Comparison of ENCODE assay signal across 14 cellular contexts in the genomic region with DNA sequence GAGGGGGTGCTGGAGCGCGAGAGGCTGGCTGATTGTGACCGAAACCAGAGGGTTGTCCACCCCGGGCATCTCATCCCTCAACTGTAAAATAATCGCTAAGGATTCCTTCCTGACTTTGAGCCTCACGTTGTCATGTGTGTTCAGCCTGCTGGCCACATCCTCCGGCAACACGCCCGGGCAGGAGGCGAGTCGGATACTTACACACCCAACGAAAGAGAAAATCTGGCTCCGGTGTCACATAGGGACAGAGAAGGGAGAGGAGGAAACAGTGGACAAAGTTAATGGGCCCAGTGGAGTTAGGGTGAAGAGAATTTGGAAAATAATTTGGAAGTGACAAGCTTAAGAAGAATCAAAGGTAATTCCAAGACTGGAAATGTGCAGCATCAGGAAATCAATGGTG. TPM values are rescaled to one million over a fixed set of nuclear protein-coding genes. Genes with fewer than 3 reads are reported as not detected.
DNase-seq lines count a peak whose midpoint lies in the region; ATAC-seq and TF ChIP-seq lines count a peak whose summit lies in the region.
"Had no signal": no experiment of that assay in that cellular context is flagged by ENCODE, and none has a peak within 500 bp of the region (broad histone marks: within the 10 kb centered on the region; RNA-seq: fewer than 3 reads in every experiment).

No MANE protein-coding gene starts in this region.

- H3K4me3 Mint-ChIP-seq in activated T-cell treated with anti-CD3 and anti-CD28 coated beads, Interleukin-2, amount 50 U/mL, for 24 hours = peak overlapping the region; percentile 48
- peak overlapping the region; percentile 64 for H3K4me3 Mint-ChIP-seq in activated CD4-positive, alpha-beta memory T cell treated with anti-CD3 and anti-CD28 coated beads, Interleukin-2, amount 10 ng/mL, durations not matched to agents 7 days and 5 days
- peak overlapping the region; percentile 71 to 84 (median 73) for H3K4me3 Mint-ChIP-seq in immature natural killer cell
- peak overlapping the region; percentile 73 for H3K4me3 Mint-ChIP-seq in stimulated activated effector memory CD8-positive, alpha-beta T cell treated with anti-CD3 and anti-CD28 coated beads, Interleukin-12 subunit alpha, Interleukin-12 subunit beta, amount 100 ng/mL, for 72 hours

- H3K36me3 Mint-ChIP-seq in activated T-cell treated with anti-CD3 and anti-CD28 coated beads, Interleukin-2, amount 50 U/mL, for 24 hours (ENCODE audit: low read depth) = no peaks in the 10 kb centered on the region
- H3K36me3 Mint-ChIP-seq in activated CD4-positive, alpha-beta memory T cell treated with anti-CD3 and anti-CD28 coated beads, Interleukin-2, amount 10 ng/mL, durations not matched to agents 7 days and 5 days (ENCODE audit: low read depth) = peaks cover 10% of the 10 kb centered on the region
- H3K36me3 Mint-ChIP-seq in immature natural killer cell = peaks cover 0 to 6% (median 0%) of the 10 kb centered on the region in 3 donors
- H3K36me3 Mint-ChIP-seq in stimulated activated effector memory CD8-positive, alpha-beta T cell treated with anti-CD3 and anti-CD28 coated beads, Interleukin-12 subunit alpha, Interleukin-12 subunit beta, amount 100 ng/mL, for 72 hours = no peaks in the 10 kb centered on the region

- H3K4me1 Mint-ChIP-seq in activated T-cell treated with anti-CD3 and anti-CD28 coated beads, Interleukin-2, amount 50 U/mL, for 24 hours (ENCODE audit: low read depth) = peaks cover 25% of the 10 kb centered on the region
- H3K4me1 Mint-ChIP-seq in activated CD4-positive, alpha-beta memory T cell treated with anti-CD3 and anti-CD28 coated beads, Interleukin-2, amount 10 ng/mL, durations not matched to agents 7 days and 5 days = peaks cover 30% of the 10 kb centered on the region
- H3K4me1 Mint-ChIP-seq in immature natural killer cell = peaks cover 16 to 19% of the 10 kb centered on the region in 2 donors
- peaks cover 16% of the 10 kb centered on the region for H3K4me1 Mint-ChIP-seq in stimulated activated effector memory CD8-positive, alpha-beta T cell treated with anti-CD3 and anti-CD28 coated beads, Interleukin-12 subunit alpha, Interleukin-12 subunit beta, amount 100 ng/mL, for 72 hours

- CTCF ChIA-PET in activated CD4-positive, alpha-beta memory T cell treated with anti-CD3 and anti-CD28 coated beads, Interleukin-2, amount 10 ng/mL, durations not matched to agents 7 days and 5 days (lab: Charles Lee) = interaction anchor here (1.3 kb wide), 1 partner anchor 34 kb away, joined by 4 read pairs; the partner anchor contains the start of genes CCDC142 and TTC31

- no peak overlapping the region for H3K27ac ChIP-seq in dorsolateral prefrontal cortex

- DNase-seq in activated T-cell treated with anti-CD3 and anti-CD28 coated beads, Interleukin-2, amount 50 U/mL, for 24 hours = no peak
- DNase-seq in activated T-cell treated with anti-CD3 and anti-CD28 coated beads for 4 hours (no peak), immature natural killer cell (no peak), dorsolateral prefrontal cortex (no peak)
- no peak for DNase-seq in activated CD4-positive, alpha-beta memory T cell treated with anti-CD3 and anti-CD28 coated beads, Interleukin-2, amount 10 ng/mL, durations not matched to agents 7 days and 5 days
- DNase-seq in stimulated activated effector memory CD8-positive, alpha-beta T cell treated with anti-CD3 and anti-CD28 coated beads, Interleukin-12 subunit alpha, Interleukin-12 subunit beta, amount 100 ng/mL, for 72 hours (ENCODE audit: low spot score in 2 of 2) = no peak
- DNase-seq: ACHN, NCI-H146, occipital lobe had no signal

- no peak for TF ChIP-seq CTCF in dorsolateral prefrontal cortex (IDR thresholded peaks at IDR 0.05 in 54 of 56, conservative IDR thresholded peaks at IDR 0.05 in 2 of 56; ENCODE audit: low read depth in 1 of 56, partially characterized antibody in 56 of 56)

- H3K9me3 Mint-ChIP-seq in activated T-cell treated with anti-CD3 and anti-CD28 coated beads, Interleukin-2, amount 50 U/mL, for 24 hours = no peaks in the 10 kb centered on the region
- H3K9me3 Mint-ChIP-seq in activated CD4-positive, alpha-beta memory T cell treated with anti-CD3 and anti-CD28 coated beads, Interleukin-2, amount 10 ng/mL, durations not matched to agents 7 days and 5 days = no peaks in the 10 kb centered on the region
- H3K9me3 Mint-ChIP-seq in immature natural killer cell = peaks cover 0 to 4% (median 0%) of the 10 kb centered on the region in 6 donors
- no peaks in the 10 kb centered on the region for H3K9me3 Mint-ChIP-seq in stimulated activated effector memory CD8-positive, alpha-beta T cell treated with anti-CD3 and anti-CD28 coated beads, Interleukin-12 subunit alpha, Interleukin-12 subunit beta, amount 100 ng/mL, for 72 hours

- POLR2A ChIA-PET in activated CD4-positive, alpha-beta memory T cell treated with anti-CD3 and anti-CD28 coated beads, Interleukin-2, amount 10 ng/mL, durations not matched to agents 7 days and 5 days (lab: Charles Lee) = interaction anchor here (0.7 to 6.9 kb wide), 9 partner anchors 8 to 73 kb away, joined by 3 to 64 read pairs (median 11); partner anchors contain the start of genes AUP1, CCDC142, HTRA2 and LBX2

- H3K27me3 ChIP-seq in dorsolateral prefrontal cortex = peaks cover 0 to 91% (median 77%) of the 10 kb centered on the region in 45 donors

- intact Hi-C loops in dorsolateral prefrontal cortex (cut with DNase I) = no loop called here

- H3K27me3 Mint-ChIP-seq in activated T-cell treated with anti-CD3 and anti-CD28 coated beads, Interleukin-2, amount 50 U/mL, for 24 hours = peaks cover 81% of the 10 kb centered on the region
- peaks cover 75% of the 10 kb centered on the region for H3K27me3 Mint-ChIP-seq in activated CD4-positive, alpha-beta memory T cell treated with anti-CD3 and anti-CD28 coated beads, Interleukin-2, amount 10 ng/mL, durations not matched to agents 7 days and 5 days
- H3K27me3 Mint-ChIP-seq in immature natural killer cell (ENCODE audit: low read depth in 3 of 3) = peaks cover 37 to 39% (median 38%) of the 10 kb centered on the region in 3 donors

- peak overlapping the region in 29 of 59 donors; percentile 14 to 59 (median 47) for H3K4me3 ChIP-seq in dorsolateral prefrontal cortex
- H3K4me3 ChIP-seq: K562 had no signal

- H3K27ac Mint-ChIP-seq in activated T-cell treated with anti-CD3 and anti-CD28 coated beads, Interleukin-2, amount 50 U/mL, for 24 hours = no peak overlapping the region
- H3K27ac Mint-ChIP-seq in activated CD4-positive, alpha-beta memory T cell treated with anti-CD3 and anti-CD28 coated beads, Interleukin-2, amount 10 ng/mL, durations not matched to agents 7 days and 5 days = no peak overlapping the region
- no peak overlapping the region for H3K27ac Mint-ChIP-seq in immature natural killer cell
- H3K27ac Mint-ChIP-seq in stimulated activated effector memory CD8-positive, alpha-beta T cell treated with anti-CD3 and anti-CD28 coated beads, Interleukin-12 subunit alpha, Interleukin-12 subunit beta, amount 100 ng/mL, for 72 hours = no peak overlapping the region

- no peak for ATAC-seq in stimulated activated effector memory CD8-positive, alpha-beta T cell treated with anti-CD3 and anti-CD28 coated beads, Interleukin-12 subunit alpha, Interleukin-12 subunit beta, amount 100 ng/mL, for 72 hours
- ATAC-seq in GM21529 (IDR thresholded peaks at IDR 0.05; ENCODE audit: unreplicated experiment) (no peak), GM21515 (IDR thresholded peaks at IDR 0.05; ENCODE audit: unreplicated experiment) (no peak)
- ATAC-seq: K562 had no signal

RNA-seq across cellular contexts. Expression of gene TLX2, which starts 2.4 kb away (rescaled TPM):
- total RNA-seq in activated CD4-positive, alpha-beta memory T cell treated with anti-CD3 and anti-CD28 coated beads, Interleukin-2, amount 10 ng/mL, durations not matched to agents 7 days and 5 days = 1 to 10 TPM; 2.6 to 3.3 TPM
- polyA plus RNA-seq in immature natural killer cell = not detected
- total RNA-seq in dorsolateral prefrontal cortex = 1 to 10 TPM in 77 of 120 experiments, under 1 TPM in 39, not detected in 4; 0.24 to 6.1 (median 1.4) TPM
- total RNA-seq: endothelial cell of umbilical vein, K562, occipital lobe, ureter had no signal
- polyA plus RNA-seq: endothelial cell of umbilical vein, K562 had no signal

RNA-seq across cellular contexts. Expression of gene PCGF1, which starts 9.2 kb away (rescaled TPM):
- total RNA-seq in activated CD4-positive, alpha-beta memory T cell treated with anti-CD3 and anti-CD28 coated beads, Interleukin-2, amount 10 ng/mL, durations not matched to agents 7 days and 5 days = 10 to 100 TPM; 23.0 to 31.4 TPM
- 10 to 100 TPM; 18.8 to 22.8 (median 19.5) TPM for polyA plus RNA-seq in immature natural killer cell
- 10 to 100 TPM; 12.1 to 39.8 (median 22.4) TPM for total RNA-seq in dorsolateral prefrontal cortex

RNA-seq across cellular contexts. Expression of gene DQX1, which starts 9.4 kb away (rescaled TPM):
- total RNA-seq in activated CD4-positive, alpha-beta memory T cell treated with anti-CD3 and anti-CD28 coated beads, Interleukin-2, amount 10 ng/mL, durations not matched to agents 7 days and 5 days = under 1 TPM; 0.33 to 0.45 TPM
- not detected for polyA plus RNA-seq in immature natural killer cell
- 1 to 10 TPM in 61 of 120 experiments, under 1 TPM in 55, not detected in 4; 0.20 to 3.8 (median 1.0) TPM for total RNA-seq in dorsolateral prefrontal cortex
- total RNA-seq: occipital lobe had no signal

RNA-seq across cellular contexts. Expression of gene AUP1, which starts 12.9 kb away (rescaled TPM):
- total RNA-seq in activated CD4-positive, alpha-beta memory T cell treated with anti-CD3 and anti-CD28 coated beads, Interleukin-2, amount 10 ng/mL, durations not matched to agents 7 days and 5 days = 100 to 1,000 TPM; 118 to 119 TPM
- polyA plus RNA-seq in immature natural killer cell = 100 to 1,000 TPM; 107 to 126 (median 118) TPM
- 100 to 1,000 TPM in 1 of 120 experiments, 10 to 100 TPM in 119; 47.3 to 106 (median 69.1) TPM for total RNA-seq in dorsolateral prefrontal cortex

RNA-seq across cellular contexts. Expression of gene HTRA2, which starts 13.1 kb away (rescaled TPM):
- 10 to 100 TPM; 49.2 to 51.1 TPM for total RNA-seq in activated CD4-positive, alpha-beta memory T cell treated with anti-CD3 and anti-CD28 coated beads, Interleukin-2, amount 10 ng/mL, durations not matched to agents 7 days and 5 days
- 10 to 100 TPM; 26.5 to 27.2 (median 27.0) TPM for polyA plus RNA-seq in immature natural killer cell
- total RNA-seq in dorsolateral prefrontal cortex = 10 to 100 TPM; 25.1 to 46.4 (median 34.3) TPM
